In the genomic region with DNA sequence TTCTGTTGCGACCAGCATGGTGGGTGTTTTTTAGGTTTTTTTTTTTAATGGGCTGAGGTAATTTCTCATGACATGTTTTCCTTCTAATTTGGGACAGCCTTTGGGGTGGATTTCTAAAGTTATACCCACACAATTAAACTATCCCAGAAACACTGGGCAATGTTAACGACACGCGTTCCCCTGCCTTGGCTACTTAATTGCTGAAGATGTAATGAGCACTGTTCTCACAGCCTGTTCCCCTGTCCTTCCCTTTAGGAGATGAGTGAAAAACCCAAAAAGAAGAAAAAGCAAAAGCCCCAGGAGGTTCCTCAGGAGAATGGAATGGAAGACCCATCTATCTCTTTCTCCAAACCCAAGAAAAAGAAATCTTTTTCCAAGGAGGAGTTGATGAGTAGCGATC, we compare ENCODE assay signal across 19 cellular contexts. TPM values are rescaled to one million over a fixed set of nuclear protein-coding genes. Genes with fewer than 3 reads are reported as not detected.
"Had no signal": no experiment of that assay in that cellular context is flagged by ENCODE, and none has a peak within 500 bp of the region (broad histone marks: within the 10 kb centered on the region; RNA-seq: fewer than 3 reads in every experiment).

No MANE protein-coding gene starts in this region.

- H3K4me3 ChIP-seq: esophagus muscularis mucosa, left lung, mucosa of descending colon, transverse colon, vagina had no signal

- H3K27ac ChIP-seq: esophagus muscularis mucosa, left lung, neutrophil, transverse colon, vagina had no signal

- FAIRE-seq: colon, keratinocyte had no signal

- H3K27me3 Mint-ChIP-seq: activated CD4-positive, alpha-beta T cell treated with anti-CD3 and anti-CD28 coated beads, Interleukin-2, amount 10 ng/mL, durations not matched to agents 7 days and 5 days; naive thymus-derived CD8-positive, alpha-beta T cell had no signal

- H3K9me3 Mint-ChIP-seq: activated CD4-positive, alpha-beta T cell treated with anti-CD3 and anti-CD28 coated beads, Interleukin-2, amount 10 ng/mL, durations not matched to agents 7 days and 5 days; activated T-helper 1 cell treated with anti-CD3 and anti-CD28 coated beads, Interleukin-12 subunit alpha, Interleukin-12 subunit beta, Interleukin-2, Interleukin-4 antibody, amounts not matched to agents 30 ng/mL and 10 ng/mL and 1 ng/mL, durations not matched to agents 14 hours and 24 hours and 36 hours; naive thymus-derived CD8-positive, alpha-beta T cell; T-helper 2 cell treated with Interferon-gamma antibody and Interleukin-4, amounts not matched to agents 5 μg/mL and 100 μg/mL, for 36 hours had no signal

- H3K9me3 ChIP-seq: esophagus muscularis mucosa, left lung, mucosa of descending colon, neutrophil, transverse colon, vagina had no signal

- DNase-seq: activated CD4-positive, alpha-beta T cell treated with anti-CD3 and anti-CD28 coated beads, Interleukin-2, amount 10 ng/mL, durations not matched to agents 7 days and 5 days; activated CD4-positive, CD25-positive, alpha-beta regulatory T cell; hippocampal formation; left lung; mammary epithelial cell; mucosa of descending colon; naive thymus-derived CD8-positive, alpha-beta T cell; posterior cingulate gyrus; retina; stimulated activated CD4-positive, alpha-beta T cell treated with anti-CD3 and anti-CD28 coated beads, Interleukin-2, amount 100 ng/mL, for 48 hours; stimulated activated naive CD4-positive, alpha-beta T cell; transverse colon had no signal

- H3K27ac Mint-ChIP-seq: activated CD4-positive, alpha-beta T cell treated with anti-CD3 and anti-CD28 coated beads, Interleukin-2, amount 10 ng/mL, durations not matched to agents 7 days and 5 days; T-helper 2 cell treated with Interferon-gamma antibody and Interleukin-4, amounts not matched to agents 5 μg/mL and 100 μg/mL, for 36 hours had no signal

- ATAC-seq: left lung had no signal

- H3K4me3 Mint-ChIP-seq: activated CD4-positive, alpha-beta T cell treated with anti-CD3 and anti-CD28 coated beads, Interleukin-2, amount 10 ng/mL, durations not matched to agents 7 days and 5 days; activated T-helper 1 cell treated with anti-CD3 and anti-CD28 coated beads, Interleukin-12 subunit alpha, Interleukin-12 subunit beta, Interleukin-2, Interleukin-4 antibody, amounts not matched to agents 30 ng/mL and 10 ng/mL and 1 ng/mL, durations not matched to agents 14 hours and 24 hours and 36 hours; T-helper 2 cell treated with Interferon-gamma antibody and Interleukin-4, amounts not matched to agents 5 μg/mL and 100 μg/mL, for 36 hours had no signal

RNA-seq across cellular contexts. Expression of gene EBF4, which starts 34.9 kb away (rescaled TPM):
- polyA plus RNA-seq: keratinocyte, mammary epithelial cell had no signal
